Comparison of ENCODE assay signal across 15 cellular contexts in genomic region chr12:117361312-117361670, GRCh38. TPM values are rescaled to one million over a fixed set of nuclear protein-coding genes. Genes with fewer than 3 reads are reported as not detected.
DNase-seq lines count a peak whose midpoint lies in the region; ATAC-seq, FAIRE-seq and TF ChIP-seq lines count a peak whose summit lies in the region.
"Had no signal": no experiment of that assay in that cellular context is flagged by ENCODE, and none has a peak within 500 bp of the region (broad histone marks: within the 10 kb centered on the region; RNA-seq: fewer than 3 reads in every experiment).

NOS1 (minus strand) TSS chr12:117361626; CDS start chr12:117331069, 30,557 bp downstream.

- TF ChIP-seq POLR2A in heart left ventricle (IDR thresholded peaks at IDR 0.05): no peak

- no peak within 1 kb of the TSS for H3K27ac Mint-ChIP-seq in glutamatergic neuron (ENCODE audit: unreplicated experiment)
- H3K27ac Mint-ChIP-seq in nephron progenitor cell: no peak within 1 kb of the TSS
- no peak within 1 kb of the TSS for H3K27ac Mint-ChIP-seq in activated CD4-positive, alpha-beta T cell treated with anti-CD3 and anti-CD28 coated beads for 36 hours
- H3K27ac Mint-ChIP-seq: HFFc6 had no signal

- CTCF ChIA-PET in activated CD4-positive, alpha-beta T cell treated with anti-CD3 and anti-CD28 coated beads for 36 hours (lab: Charles Lee): no interaction called here

- H3K4me3 Mint-ChIP-seq in glutamatergic neuron (ENCODE audit: unreplicated experiment) (peak within 1 kb of the TSS; percentile 78), nephron progenitor cell (peak within 1 kb of the TSS; percentile 75)
- H3K4me3 Mint-ChIP-seq in activated CD4-positive, alpha-beta T cell treated with anti-CD3 and anti-CD28 coated beads for 36 hours: no peak within 1 kb of the TSS
- H3K4me3 Mint-ChIP-seq: HFFc6 had no signal

- intact Hi-C loops in heart left ventricle (cut with DNase I): loop anchor here in 5 of 10 donors (10.0 kb wide), 2 partner anchors 126 to 314 kb away; no protein-coding TSS in a partner anchor
- intact Hi-C loops in left ventricle myocardium superior (cut with micrococcal nuclease): no loop called here
- intact Hi-C loops in upper lobe of right lung (cut with DNase I): no loop called here
- intact Hi-C loops in activated CD4-positive, alpha-beta T cell treated with anti-CD3 and anti-CD28 coated beads for 36 hours (cut with DNase I, micrococcal nuclease): no loop called here

- no peak for ATAC-seq in heart left ventricle
- no peak for ATAC-seq in left ventricle myocardium superior
- ATAC-seq in upper lobe of right lung: no peak
- ATAC-seq in activated CD4-positive, alpha-beta T cell treated with anti-CD3 and anti-CD28 coated beads for 36 hours: no peak

- H3K4me3 ChIP-seq in heart left ventricle (peak within 1 kb of the TSS; percentile 4 to 38 (median 30)), upper lobe of right lung (peak within 1 kb of the TSS; percentile 23)
- H3K4me3 ChIP-seq: colonic mucosa, tibial artery had no signal

- peaks cover 32 to 91% (median 56%) of the 10 kb centered on the region in 9 donors for H3K27me3 ChIP-seq in heart left ventricle
- H3K27me3 ChIP-seq in upper lobe of right lung: peaks cover 57% of the 10 kb centered on the region

- POLR2A ChIA-PET in activated CD4-positive, alpha-beta T cell treated with anti-CD3 and anti-CD28 coated beads for 36 hours (lab: Charles Lee): no interaction called here

- no peak for FAIRE-seq in D721Med (lab: Jason Lieb, UNC)

- H3K27me3 Mint-ChIP-seq in glutamatergic neuron (ENCODE audit: unreplicated experiment) (peaks cover 20% of the 10 kb centered on the region), nephron progenitor cell (ENCODE audit: low read depth, poor library complexity) (peaks cover 100% of the 10 kb centered on the region)
- peaks cover 49% of the 10 kb centered on the region for H3K27me3 Mint-ChIP-seq in activated CD4-positive, alpha-beta T cell treated with anti-CD3 and anti-CD28 coated beads for 36 hours

- no peak for DNase-seq in heart left ventricle
- DNase-seq in left ventricle myocardium superior: no peak
- DNase-seq in glutamatergic neuron: peak; percentile 22
- DNase-seq in nephron progenitor cell: no peak
- no peak for DNase-seq in upper lobe of right lung
- DNase-seq in kidney tubule cell (ENCODE audit: low spot score): no peak
- DNase-seq in activated CD4-positive, alpha-beta T cell treated with anti-CD3 and anti-CD28 coated beads for 36 hours: no peak
- no peak for DNase-seq in D721Med (ENCODE audit: insufficient read length, low spot score)
- DNase-seq: activated T-cell treated with anti-CD3 and anti-CD28 coated beads for 4 hours, colonic mucosa, HFFc6, NCI-H226, SW 1271, tibial artery had no signal

- H3K9me3 Mint-ChIP-seq in glutamatergic neuron (ENCODE audit: unreplicated experiment) (peaks cover 9% of the 10 kb centered on the region), nephron progenitor cell (no peaks in the 10 kb centered on the region)
- no peaks in the 10 kb centered on the region for H3K9me3 Mint-ChIP-seq in activated CD4-positive, alpha-beta T cell treated with anti-CD3 and anti-CD28 coated beads for 36 hours (ENCODE audit: low read depth)
- H3K9me3 Mint-ChIP-seq: HFFc6 had no signal

- H3K9me3 ChIP-seq in heart left ventricle: no peaks in the 10 kb centered on the region
- no peaks in the 10 kb centered on the region for H3K9me3 ChIP-seq in upper lobe of right lung
- H3K9me3 ChIP-seq: colonic mucosa, neutrophil, tibial artery had no signal

- no peaks in the 10 kb centered on the region for H3K36me3 ChIP-seq in heart left ventricle
- H3K36me3 ChIP-seq in upper lobe of right lung: no peaks in the 10 kb centered on the region
- H3K36me3 ChIP-seq: colonic mucosa, neutrophil, tibial artery had no signal

- no peak for TF ChIP-seq CTCF in heart left ventricle (IDR thresholded peaks at IDR 0.05)
- TF ChIP-seq CTCF in glutamatergic neuron (IDR thresholded peaks at IDR 0.05; ENCODE audit: partially characterized antibody, unreplicated experiment): no peak
- TF ChIP-seq CTCF in nephron progenitor cell (IDR thresholded peaks at IDR 0.05): no peak
- no peak for TF ChIP-seq CTCF in upper lobe of right lung (IDR thresholded peaks at IDR 0.05)
- no peak for TF ChIP-seq CTCF in D721Med (IDR thresholded peaks at IDR 0.05; ENCODE audit: insufficient read depth, missing control alignments)

- H3K27ac ChIP-seq in heart left ventricle (no peak within 1 kb of the TSS), upper lobe of right lung (no peak within 1 kb of the TSS)
- H3K27ac ChIP-seq: colonic mucosa, neutrophil, tibial artery had no signal

- WGBS in heart left ventricle, 4 donors: 2% methylated on average over 10 to 34 of the region's 34 CpGs

- H3K4me1 Mint-ChIP-seq in glutamatergic neuron (ENCODE audit: low read depth, unreplicated experiment): peaks cover 3% of the 10 kb centered on the region
- H3K4me1 Mint-ChIP-seq in nephron progenitor cell: peaks cover 15% of the 10 kb centered on the region
- H3K4me1 Mint-ChIP-seq in activated CD4-positive, alpha-beta T cell treated with anti-CD3 and anti-CD28 coated beads for 36 hours: no peaks in the 10 kb centered on the region

- peaks cover 0 to 9% (median 0%) of the 10 kb centered on the region in 12 donors for H3K4me1 ChIP-seq in heart left ventricle
- H3K4me1 ChIP-seq in upper lobe of right lung: no peaks in the 10 kb centered on the region
- H3K4me1 ChIP-seq: colonic mucosa had no signal

- H3K36me3 Mint-ChIP-seq in glutamatergic neuron (ENCODE audit: unreplicated experiment) (peaks cover 6% of the 10 kb centered on the region), nephron progenitor cell (ENCODE audit: low read depth) (no peaks in the 10 kb centered on the region)
- no peaks in the 10 kb centered on the region for H3K36me3 Mint-ChIP-seq in activated CD4-positive, alpha-beta T cell treated with anti-CD3 and anti-CD28 coated beads for 36 hours (ENCODE audit: low read depth)

RNA-seq across cellular contexts. Expression of gene NOS1, which starts in this region (rescaled TPM):
- total RNA-seq in heart left ventricle (under 1 TPM; 0.02 to 0.40 (median 0.12) TPM), left ventricle myocardium superior (0.15 TPM), glutamatergic neuron (ENCODE audit: unreplicated experiment) (0.96 TPM), upper lobe of right lung (4.9 TPM)
- under 1 TPM in 1 of 2 donors, not detected in 1; 0.01 TPM for polyA plus RNA-seq in heart left ventricle
- total RNA-seq in activated CD4-positive, alpha-beta T cell treated with anti-CD3 and anti-CD28 coated beads for 36 hours: not detected
- total RNA-seq: HFFc6 had no signal

Comparison
In these comparisons a context has a peak if more than half of its experiments do, and no peak if none do; other contexts are left out.
1. Peak in DNase-seq in glutamatergic neuron; RNA of the gene not detected or under 1 TPM.